ENCODE assay signal across 10 cellular contexts in the genomic region with DNA sequence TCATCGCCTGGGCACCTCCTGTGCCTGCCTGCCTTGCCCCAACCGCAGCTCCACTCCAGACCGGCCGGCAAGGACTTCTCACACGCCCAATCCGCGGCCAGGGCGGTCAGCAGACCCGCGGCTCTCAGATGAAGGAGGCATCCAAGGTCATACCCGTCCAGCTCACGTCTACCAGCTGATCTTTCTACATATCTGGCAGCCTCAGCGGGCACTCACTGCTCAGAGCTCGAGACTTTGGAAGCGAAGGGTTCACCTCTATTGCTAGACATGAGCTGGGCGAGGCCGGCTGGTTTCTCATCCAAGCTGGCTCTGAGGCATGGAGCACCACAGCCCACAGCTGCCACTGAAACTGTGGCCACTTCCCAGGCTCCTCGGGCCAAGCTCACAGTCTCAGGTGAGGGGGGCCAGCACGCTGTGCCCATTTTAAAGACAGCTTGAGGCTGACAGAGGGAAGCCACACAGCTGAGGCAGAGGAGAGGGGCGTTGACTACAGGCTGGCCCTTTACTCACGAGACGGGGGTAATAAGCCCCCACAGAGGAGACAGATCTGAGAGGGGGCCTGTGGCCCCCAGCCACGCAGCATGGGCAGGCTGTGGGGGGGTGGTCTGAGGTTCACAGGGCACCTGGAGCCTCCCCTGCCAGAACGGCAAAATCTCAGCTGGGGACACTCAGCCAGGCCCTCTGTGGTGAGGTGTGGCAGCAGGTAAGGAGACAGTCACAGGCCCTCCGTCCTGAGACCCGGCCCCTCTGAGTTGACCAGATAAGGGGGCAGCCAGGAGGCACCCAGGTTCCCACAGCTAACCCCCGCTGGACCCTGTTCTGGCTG. TPM values are rescaled to one million over a fixed set of nuclear protein-coding genes. Genes with fewer than 3 reads are reported as not detected.
DNase-seq lines count a peak whose midpoint lies in the region; ATAC-seq, FAIRE-seq and TF ChIP-seq lines count a peak whose summit lies in the region.
"Had no signal": no experiment of that assay in that cellular context is flagged by ENCODE, and none has a peak within 500 bp of the region (broad histone marks: within the 10 kb centered on the region; RNA-seq: fewer than 3 reads in every experiment).

No MANE protein-coding gene starts in this region.

- H3K4me1 ChIP-seq in BLaER1 = peaks cover 90% of the 10 kb centered on the region
- H3K4me1 ChIP-seq in gastroesophageal sphincter = peaks cover 9 to 96% (median 66%) of the 10 kb centered on the region in 3 donors
- peaks cover 81% of the 10 kb centered on the region for H3K4me1 ChIP-seq in neural progenitor cell

- peaks cover 65% of the 10 kb centered on the region for H3K79me2 ChIP-seq in neural progenitor cell (ENCODE audit: low read depth)

- peaks cover 60% of the 10 kb centered on the region for H4K20me1 ChIP-seq in BLaER1
- peaks cover 61% of the 10 kb centered on the region for H4K20me1 ChIP-seq in neural progenitor cell (ENCODE audit: low read depth)

- H3K27ac Mint-ChIP-seq in neural progenitor cell = no peak overlapping the region

- 20 to 58% methylated on average over 1 to 3 of the region's 27 CpGs for WGBS in gastroesophageal sphincter (ENCODE audit: low coverage in 1 of 2), 2 donors

- DNase-seq in SK-N-MC (ENCODE audit: low read depth, low spot score) = no peak
- DNase-seq in neural progenitor cell (ENCODE audit: low spot score) = no peak
- DNase-seq in GM12892 (ENCODE audit: insufficient read length) = no peak
- DNase-seq in pons (ENCODE audit: low spot score) = no peak
- DNase-seq: activated CD4-positive, alpha-beta T cell treated with anti-CD3 and anti-CD28 coated beads, Interleukin-2, amount 50 U/mL, for 48 hours; NCI-H1417 treated with DMSO at 0.1 percent for 48 hours had no signal

- H3K27me3 ChIP-seq in BLaER1 (peaks cover 57% of the 10 kb centered on the region), gastroesophageal sphincter (peaks cover 8% of the 10 kb centered on the region), neural progenitor cell (no peaks in the 10 kb centered on the region)

- H3K9ac ChIP-seq in BLaER1 (no peak overlapping the region), SK-N-MC (ENCODE audit: insufficient read length) (no peak overlapping the region), neural progenitor cell (no peak overlapping the region)

- H3K27me3 Mint-ChIP-seq in neural progenitor cell (ENCODE audit: insufficient read depth, low read depth) = no peaks in the 10 kb centered on the region

- peaks cover 70% of the 10 kb centered on the region for H3F3A ChIP-seq in neural progenitor cell (ENCODE audit: low read depth)

- TF ChIP-seq EP300 in gastroesophageal sphincter (IDR thresholded peaks at IDR 0.05) = no peak

- peak overlapping the region; percentile 99 for H3K4me2 ChIP-seq in BLaER1
- H3K4me2 ChIP-seq in neural progenitor cell = peak overlapping the region; percentile 95

- no peak overlapping the region for H3K27ac ChIP-seq in BLaER1
- H3K27ac ChIP-seq in SK-N-MC = no peak overlapping the region
- H3K27ac ChIP-seq in gastroesophageal sphincter = peak overlapping the region; percentile 84 to 97 (median 92)
- H3K27ac ChIP-seq in neural progenitor cell = peak overlapping the region; percentile 23

- no peaks in the 10 kb centered on the region for H3K9me3 Mint-ChIP-seq in neural progenitor cell

- H2AFZ ChIP-seq in neural progenitor cell (replicated peaks) = no peak overlapping the region

- no peaks in the 10 kb centered on the region for H3K36me3 Mint-ChIP-seq in neural progenitor cell

- H3K9me3 ChIP-seq in BLaER1 (no peaks in the 10 kb centered on the region), SK-N-MC (ENCODE audit: low read depth, low read length) (no peaks in the 10 kb centered on the region), gastroesophageal sphincter (no peaks in the 10 kb centered on the region), neural progenitor cell (ENCODE audit: low read depth) (no peaks in the 10 kb centered on the region)

- H3K4me3 Mint-ChIP-seq in neural progenitor cell = peak overlapping the region; percentile 76

- peak; percentile 40 for ATAC-seq in gastroesophageal sphincter
- no peak for ATAC-seq in HG02885 (IDR thresholded peaks at IDR 0.05; ENCODE audit: poor library complexity, unreplicated experiment)
- no peak for ATAC-seq in HG02798 (IDR thresholded peaks at IDR 0.05; ENCODE audit: poor library complexity, unreplicated experiment)

- H3K36me3 ChIP-seq in BLaER1 (peaks cover 13% of the 10 kb centered on the region; the same call in 1 of the 2 replicates), SK-N-MC (ENCODE audit: insufficient read depth, low read length) (no peaks in the 10 kb centered on the region), gastroesophageal sphincter (peaks cover 0 to 4% of the 10 kb centered on the region in 2 donors), neural progenitor cell (no peaks in the 10 kb centered on the region)

- H3K4me3 ChIP-seq in BLaER1 (no peak overlapping the region), SK-N-MC (peak overlapping the region; percentile 79; the same call in 1 of the 2 replicates), gastroesophageal sphincter (peak overlapping the region; percentile 75 to 93), neural progenitor cell (peak overlapping the region; percentile 98)

- TF ChIP-seq CTCF in gastroesophageal sphincter (IDR thresholded peaks at IDR 0.05) = no peak
- no peak for TF ChIP-seq CTCF in neural progenitor cell (IDR thresholded peaks at IDR 0.05)

- no peak for FAIRE-seq in GM12892 (lab: Jason Lieb, UNC)

- TF ChIP-seq POLR2A in gastroesophageal sphincter (IDR thresholded peaks at IDR 0.05) (peak in 1 of 2 donors; percentile 67), GM12892 (IDR thresholded peaks at IDR 0.05; ENCODE audit: low read depth, low read length) (no peak)

- H3K4me1 Mint-ChIP-seq in neural progenitor cell = peaks cover 33% of the 10 kb centered on the region

RNA-seq across cellular contexts. Expression of gene LAMA5, which starts 2.0 kb away (rescaled TPM):
- total RNA-seq in gastroesophageal sphincter (100 to 1,000 TPM in 3 of 4 donors, 10 to 100 TPM in 1; 58.6 to 259 (median 172) TPM), neural progenitor cell (ENCODE audit: low replicate concordance) (12.1 and 63.9 TPM in 2 replicates)
- polyA plus RNA-seq in GM12892 (2012; ENCODE audit: missing spikeins) = 1.6 TPM

RNA-seq across cellular contexts. Expression of gene RPS21, which starts 21.8 kb away (rescaled TPM):
- total RNA-seq in gastroesophageal sphincter (1,000 to 10,000 TPM in 3 of 4 donors, 100 to 1,000 TPM in 1; 383 to 2,881 (median 2,372) TPM), neural progenitor cell (ENCODE audit: low replicate concordance) (1,629 and 1,765 TPM in 2 replicates)
- 4,195 TPM for polyA plus RNA-seq in GM12892 (2012; ENCODE audit: missing spikeins)

RNA-seq across cellular contexts. Expression of gene CABLES2, which starts 42.0 kb away (rescaled TPM):
- total RNA-seq in gastroesophageal sphincter = 1 to 10 TPM; 2.7 to 9.8 (median 3.8) TPM
- total RNA-seq in neural progenitor cell (ENCODE audit: low replicate concordance) = 8.1 and 13.8 TPM in 2 replicates
- 6.3 TPM for polyA plus RNA-seq in GM12892 (2012; ENCODE audit: missing spikeins)

Comparison
In these comparisons a context has a peak if more than half of its experiments do, and no peak if none do; other contexts are left out.
1. H3K27ac ChIP-seq: peak in gastroesophageal sphincter (4 of 4) and neural progenitor cell (single experiment); none in BLaER1 (single experiment) and SK-N-MC (single experiment).